ENCODE assay signal across 12 cellular contexts in the genomic region with DNA sequence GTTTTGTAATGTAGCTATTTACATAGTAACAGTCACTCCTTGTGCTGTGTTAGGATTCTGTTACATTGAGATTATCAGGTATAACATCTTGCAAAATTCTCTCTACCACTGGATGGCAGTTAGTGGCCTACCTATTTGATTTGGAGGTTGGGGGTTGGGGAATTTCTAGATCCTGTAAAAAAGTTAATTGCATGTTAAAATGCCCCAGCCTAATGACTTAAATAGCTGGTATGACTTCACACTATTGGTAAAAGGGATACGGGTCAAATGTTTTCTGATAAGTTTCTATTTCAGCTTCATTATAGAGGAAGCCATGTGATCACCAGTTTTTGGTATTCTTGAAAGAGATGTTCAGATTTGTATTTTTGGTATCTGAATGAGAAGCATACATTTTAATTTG. TPM values are rescaled to one million over a fixed set of nuclear protein-coding genes. Genes with fewer than 3 reads are reported as not detected.
DNase-seq lines count a peak whose midpoint lies in the region; ATAC-seq and TF ChIP-seq lines count a peak whose summit lies in the region.
"Had no signal": no experiment of that assay in that cellular context is flagged by ENCODE, and none has a peak within 500 bp of the region (broad histone marks: within the 10 kb centered on the region; RNA-seq: fewer than 3 reads in every experiment).

No MANE protein-coding gene starts in this region.

- CTCF ChIA-PET in mammary epithelial cell (lab: Charles Lee; ENCODE audit: low non-redundant PET) = interaction anchor here (0.7 kb wide), 2 partner anchors 22 to 135 kb away, joined by 3 to 4 read pairs; no protein-coding TSS in a partner anchor

- ATAC-seq in activated T-cell treated with anti-CD3 and anti-CD28 coated beads, Interleukin-2, amount 50 U/mL, for 72 hours (replicated peaks in 1 of 2) = no peak
- no peak for ATAC-seq in GM19455 (IDR thresholded peaks at IDR 0.05; ENCODE audit: unreplicated experiment)
- ATAC-seq: body of pancreas had no signal

- in situ Hi-C loops in mammary epithelial cell (cut with MboI; ENCODE audit: low sequenced_read_pairs in 2 of 2) = no loop called here

- TF ChIP-seq CTCF in NB4 (IDR thresholded peaks at IDR 0.05; ENCODE audit: low read depth, low read length) = no peak
- peak; percentile 25 to 53 for TF ChIP-seq CTCF in mammary epithelial cell (conservative IDR thresholded peaks at IDR 0.05 in 1 of 2, IDR thresholded peaks at IDR 0.05 in 1 of 2; ENCODE audit: extremely low read depth in 1 of 2, insufficient read depth in 1 of 2, low read depth in 1 of 2, low read length in 2 of 2)

- peaks cover 20% of the 10 kb centered on the region for H3K27me3 Mint-ChIP-seq in activated T-cell treated with anti-CD3 and anti-CD28 coated beads, Interleukin-2, amount 50 U/mL, for 72 hours (ENCODE audit: low read depth)

- WGBS in mammary epithelial cell (ENCODE audit: low coverage, missing lambda C conversion rate) = 92% methylated on average over 1 of the region's 1 CpG

- no peak for DNase-seq in activated T-cell treated with anti-CD3 and anti-CD28 coated beads, Interleukin-2, amount 50 U/mL, for 72 hours
- DNase-seq in activated T-cell treated with anti-CD3 and anti-CD28 coated beads for 4 hours (no peak), NB4 (ENCODE audit: low read depth) (no peak), mammary epithelial cell (peak; percentile 19), superior temporal gyrus (ENCODE audit: extremely low spot score) (peak; percentile 35), MV-4-11 (lab: John Stamatoyannopoulos, UW) (no peak), islet precursor cell (no peak)
- DNase-seq: body of pancreas, NCI-H748 treated with DMSO at 0.1 percent for 48 hours, transverse colon had no signal

- H3K4me1 ChIP-seq in mammary epithelial cell (ENCODE audit: insufficient read depth, low read length) = peaks cover 10% of the 10 kb centered on the region

- H3K27ac Mint-ChIP-seq in activated T-cell treated with anti-CD3 and anti-CD28 coated beads, Interleukin-2, amount 50 U/mL, for 72 hours = no peak overlapping the region
- H3K27ac Mint-ChIP-seq: progenitor cell of endocrine pancreas had no signal

- H3K4me3 ChIP-seq in NB4 (ENCODE audit: low read depth, low read length) (peak overlapping the region; percentile 34), mammary epithelial cell (replicated peaks in 1 of 3; ENCODE audit: insufficient read depth in 1 of 3, low read depth in 2 of 3, low read length in 3 of 3) (no peak overlapping the region)
- H3K4me3 ChIP-seq: body of pancreas had no signal

- H3K36me3 ChIP-seq in mammary epithelial cell (ENCODE audit: insufficient read depth, low read length) = no peaks in the 10 kb centered on the region
- H3K36me3 ChIP-seq: transverse colon had no signal

- intact Hi-C loops in mammary epithelial cell (cut with micrococcal nuclease) = loop anchor here (1.0 to 10.0 kb wide), 2 partner anchors 135 to 767 kb away; no protein-coding TSS in a partner anchor

- peak overlapping the region; percentile 96 to 99 for H3K4me3 Mint-ChIP-seq in activated T-cell treated with anti-CD3 and anti-CD28 coated beads, Interleukin-2, amount 50 U/mL, for 72 hours

- no peak overlapping the region for H2AFZ ChIP-seq in mammary epithelial cell (ENCODE audit: low read depth, low read length)

- H3K79me2 ChIP-seq in mammary epithelial cell (ENCODE audit: insufficient read depth, low read length) = peaks cover 54% of the 10 kb centered on the region

- H3K4me2 ChIP-seq in mammary epithelial cell (ENCODE audit: insufficient read depth, low read depth, low read length) = no peak overlapping the region

- no peaks in the 10 kb centered on the region for H3K27me3 ChIP-seq in mammary epithelial cell (ENCODE audit: insufficient read depth, low read length)
- H3K27me3 ChIP-seq: body of pancreas had no signal

- no peak overlapping the region for H3K9ac ChIP-seq in mammary epithelial cell (ENCODE audit: insufficient read depth, low read length)

- H3K9me3 ChIP-seq in mammary epithelial cell (replicated peaks; ENCODE audit: insufficient read depth, low read length) = no peaks in the 10 kb centered on the region
- H3K9me3 ChIP-seq: body of pancreas, transverse colon had no signal

- BruUV-seq in mammary epithelial cell (replicated peaks; lab: Mats Ljungman, UMichigan) = no TSS peak

- no peak for TF ChIP-seq POLR2A in NB4 (IDR thresholded peaks at IDR 0.05; ENCODE audit: extremely low read depth, insufficient read length)

- peaks cover 4 to 6% of the 10 kb centered on the region in 2 donors for H3K36me3 Mint-ChIP-seq in activated T-cell treated with anti-CD3 and anti-CD28 coated beads, Interleukin-2, amount 50 U/mL, for 72 hours (ENCODE audit: insufficient read depth in 2 of 2)

- dilution Hi-C loops in mammary epithelial cell (cut with HindIII; ENCODE audit: low sequenced_read_pairs) = no loop called here

- peaks cover 49% of the 10 kb centered on the region for H3K4me1 Mint-ChIP-seq in activated T-cell treated with anti-CD3 and anti-CD28 coated beads, Interleukin-2, amount 50 U/mL, for 72 hours (ENCODE audit: low read depth)

- no peaks in the 10 kb centered on the region for H4K20me1 ChIP-seq in mammary epithelial cell (ENCODE audit: insufficient read depth, low read length)

- no peaks in the 10 kb centered on the region for H3K9me3 Mint-ChIP-seq in activated T-cell treated with anti-CD3 and anti-CD28 coated beads, Interleukin-2, amount 50 U/mL, for 72 hours

- no peak overlapping the region for H3K27ac ChIP-seq in mammary epithelial cell (ENCODE audit: insufficient read depth, low read depth, low read length)

RNA-seq across cellular contexts. Expression of gene GRK3, which starts 2.8 kb away (rescaled TPM):
- total RNA-seq in activated T-cell treated with anti-CD3 and anti-CD28 coated beads, Interleukin-2, amount 50 U/mL, for 72 hours = 10 to 100 TPM; 25.9 to 31.9 TPM
- 10 to 100 TPM; 12.8 to 16.0 TPM for total RNA-seq in mammary epithelial cell
- polyA plus RNA-seq in mammary epithelial cell = 5.8 TPM
- polyA minus RNA-seq in mammary epithelial cell = 19.0 TPM

Comparison
In these comparisons a context has a peak if more than half of its experiments do, and no peak if none do; other contexts are left out.
1. DNase-seq: peak in mammary epithelial cell (single experiment) and superior temporal gyrus (single experiment); none in activated T-cell treated with anti-CD3 and anti-CD28 coated beads, Interleukin-2, amount 50 U/mL, for 72 hours (0 of 2), activated T-cell treated with anti-CD3 and anti-CD28 coated beads for 4 hours (single experiment), NB4 (single experiment), MV-4-11 (single experiment) and islet precursor cell (single experiment).